2 cellular contexts compared by ENCODE assay signal in the genomic region with DNA sequence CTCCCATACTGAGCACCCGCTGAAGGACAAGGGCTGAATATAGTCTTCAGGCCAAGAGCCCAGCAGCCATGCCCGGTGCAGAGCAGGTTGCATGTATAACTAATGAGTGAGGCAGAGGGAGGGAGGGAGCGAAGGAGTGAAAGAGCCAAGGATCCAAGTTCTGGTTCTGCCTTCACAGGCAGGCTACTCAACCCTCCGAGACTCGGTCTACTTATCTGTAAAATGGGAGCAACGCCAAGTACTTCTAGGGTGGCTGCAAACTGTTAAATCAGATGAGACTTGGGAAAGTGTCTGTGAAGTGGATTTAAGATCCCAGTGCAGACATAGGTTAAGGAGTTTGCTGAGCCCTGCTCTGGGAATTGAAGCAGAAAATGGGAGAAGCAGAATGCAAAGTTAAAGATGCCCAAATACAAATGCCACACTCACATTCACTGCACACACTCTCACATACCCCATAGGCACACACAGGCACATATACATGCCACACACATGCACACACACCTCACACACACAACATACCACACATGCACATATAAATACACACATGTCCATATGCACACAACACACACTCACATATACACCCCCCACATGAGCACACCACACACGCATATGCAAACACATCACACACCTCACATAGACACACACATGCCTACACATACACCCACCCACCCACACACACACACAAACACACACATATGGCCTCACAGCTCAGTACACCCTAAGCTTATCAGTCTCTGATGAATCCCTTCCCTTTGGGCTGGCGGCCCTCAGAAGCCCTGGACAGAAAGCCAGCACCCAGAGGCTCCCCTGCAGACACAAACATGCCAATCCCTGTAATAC.
TF ChIP-seq lines count a peak whose summit lies in the region.

No MANE protein-coding gene starts in this region.

TF ChIP-seq in HepG2, 621 proteins besides CTCF, POLR2A, EP300 and RAD21 (continues in another document):
- no peak for TF ChIP-seq ZNF143 (CRISPR knock-in tag; IDR thresholded peaks at IDR 0.05)
- no peak for TF ChIP-seq ZNF766 (CRISPR knock-in tag; IDR thresholded peaks at IDR 0.05; ENCODE audit: borderline replicate concordance)
- TF ChIP-seq ZNF619 (CRISPR knock-in tag; IDR thresholded peaks at IDR 0.05) = no peak
- TF ChIP-seq FOXK2 (IDR thresholded peaks at IDR 0.05) = no peak
- no peak for TF ChIP-seq ELF4 (CRISPR knock-in tag; IDR thresholded peaks at IDR 0.05; ENCODE audit: borderline replicate concordance)
- TF ChIP-seq ZNF775 (CRISPR knock-in tag; IDR thresholded peaks at IDR 0.05; ENCODE audit: borderline replicate concordance) = no peak
- TF ChIP-seq ZNF629 (CRISPR knock-in tag; conservative IDR thresholded peaks at IDR 0.05) = peak; percentile 90
- no peak for TF ChIP-seq AGO2 (optimal IDR thresholded peaks at IDR 0.05; ENCODE audit: low read depth, low read length)
- TF ChIP-seq ZNF530 (CRISPR knock-in tag; IDR thresholded peaks at IDR 0.05; ENCODE audit: low read depth) = no peak
- no peak for TF ChIP-seq CENPX (CRISPR knock-in tag; IDR thresholded peaks at IDR 0.05)
- TF ChIP-seq PRPF4 (IDR thresholded peaks at IDR 0.05; ENCODE audit: low read depth, low read length, poor library complexity, severe bottlenecking) = no peak
- TF ChIP-seq ZNF670 (CRISPR knock-in tag; IDR thresholded peaks at IDR 0.05; ENCODE audit: borderline replicate concordance) = no peak
- TF ChIP-seq IKZF1 (IDR thresholded peaks at IDR 0.05) = 0 out of 2 replicates have a peak, but pooled peaks have one; percentile 43
- TF ChIP-seq CBX5 (CRISPR knock-in tag; IDR thresholded peaks at IDR 0.05; ENCODE audit: borderline replicate concordance) = no peak
- TF ChIP-seq MLLT10 (CRISPR knock-in tag; IDR thresholded peaks at IDR 0.05) = no peak
- TF ChIP-seq NCOA5 (CRISPR knock-in tag; IDR thresholded peaks at IDR 0.05) = no peak
- TF ChIP-seq GABPA (IDR thresholded peaks at IDR 0.05; ENCODE audit: low read depth, low read length) = no peak
- TF ChIP-seq GABPA (CRISPR knock-in tag; IDR thresholded peaks at IDR 0.05; ENCODE audit: low read depth) = no peak
- TF ChIP-seq U2AF2 (IDR thresholded peaks at IDR 0.05; ENCODE audit: low read depth, low read length) = no peak
- no peak for TF ChIP-seq NFE2 (CRISPR knock-in tag; IDR thresholded peaks at IDR 0.05)
- TF ChIP-seq ZMYM3 (CRISPR knock-in tag; IDR thresholded peaks at IDR 0.05) = peak; percentile 57; the same call in 1 of the 2 replicates
- TF ChIP-seq, protein P1, sequence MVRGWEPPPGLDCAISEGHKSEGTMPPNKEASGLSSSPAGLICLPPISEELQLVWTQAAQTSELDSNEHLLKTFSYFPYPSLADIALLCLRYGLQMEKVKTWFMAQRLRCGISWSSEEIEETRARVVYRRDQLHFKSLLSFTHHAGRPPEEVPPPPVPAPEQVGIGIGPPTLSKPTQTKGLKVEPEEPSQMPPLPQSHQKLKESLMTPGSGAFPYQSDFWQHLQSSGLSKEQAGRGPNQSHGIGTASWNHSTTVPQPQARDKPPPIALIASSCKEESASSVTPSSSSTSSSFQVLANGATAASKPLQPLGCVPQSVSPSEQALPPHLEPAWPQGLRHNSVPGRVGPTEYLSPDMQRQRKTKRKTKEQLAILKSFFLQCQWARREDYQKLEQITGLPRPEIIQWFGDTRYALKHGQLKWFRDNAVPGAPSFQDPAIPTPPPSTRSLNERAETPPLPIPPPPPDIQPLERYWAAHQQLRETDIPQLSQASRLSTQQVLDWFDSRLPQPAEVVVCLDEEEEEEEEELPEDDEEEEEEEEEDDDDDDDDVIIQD (CRISPR knock-in tag; IDR thresholded peaks at IDR 0.05; ENCODE audit: low read depth) = no peak
- no peak for TF ChIP-seq RORA (CRISPR knock-in tag; IDR thresholded peaks at IDR 0.05)
- no peak for TF ChIP-seq BCL6 (CRISPR knock-in tag; IDR thresholded peaks at IDR 0.05)
- TF ChIP-seq, protein P2, sequence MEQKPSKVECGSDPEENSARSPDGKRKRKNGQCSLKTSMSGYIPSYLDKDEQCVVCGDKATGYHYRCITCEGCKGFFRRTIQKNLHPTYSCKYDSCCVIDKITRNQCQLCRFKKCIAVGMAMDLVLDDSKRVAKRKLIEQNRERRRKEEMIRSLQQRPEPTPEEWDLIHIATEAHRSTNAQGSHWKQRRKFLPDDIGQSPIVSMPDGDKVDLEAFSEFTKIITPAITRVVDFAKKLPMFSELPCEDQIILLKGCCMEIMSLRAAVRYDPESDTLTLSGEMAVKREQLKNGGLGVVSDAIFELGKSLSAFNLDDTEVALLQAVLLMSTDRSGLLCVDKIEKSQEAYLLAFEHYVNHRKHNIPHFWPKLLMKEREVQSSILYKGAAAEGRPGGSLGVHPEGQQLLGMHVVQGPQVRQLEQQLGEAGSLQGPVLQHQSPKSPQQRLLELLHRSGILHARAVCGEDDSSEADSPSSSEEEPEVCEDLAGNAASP (CRISPR knock-in tag; IDR thresholded peaks at IDR 0.05; ENCODE audit: borderline replicate concordance) = no peak
- TF ChIP-seq, protein P3, sequence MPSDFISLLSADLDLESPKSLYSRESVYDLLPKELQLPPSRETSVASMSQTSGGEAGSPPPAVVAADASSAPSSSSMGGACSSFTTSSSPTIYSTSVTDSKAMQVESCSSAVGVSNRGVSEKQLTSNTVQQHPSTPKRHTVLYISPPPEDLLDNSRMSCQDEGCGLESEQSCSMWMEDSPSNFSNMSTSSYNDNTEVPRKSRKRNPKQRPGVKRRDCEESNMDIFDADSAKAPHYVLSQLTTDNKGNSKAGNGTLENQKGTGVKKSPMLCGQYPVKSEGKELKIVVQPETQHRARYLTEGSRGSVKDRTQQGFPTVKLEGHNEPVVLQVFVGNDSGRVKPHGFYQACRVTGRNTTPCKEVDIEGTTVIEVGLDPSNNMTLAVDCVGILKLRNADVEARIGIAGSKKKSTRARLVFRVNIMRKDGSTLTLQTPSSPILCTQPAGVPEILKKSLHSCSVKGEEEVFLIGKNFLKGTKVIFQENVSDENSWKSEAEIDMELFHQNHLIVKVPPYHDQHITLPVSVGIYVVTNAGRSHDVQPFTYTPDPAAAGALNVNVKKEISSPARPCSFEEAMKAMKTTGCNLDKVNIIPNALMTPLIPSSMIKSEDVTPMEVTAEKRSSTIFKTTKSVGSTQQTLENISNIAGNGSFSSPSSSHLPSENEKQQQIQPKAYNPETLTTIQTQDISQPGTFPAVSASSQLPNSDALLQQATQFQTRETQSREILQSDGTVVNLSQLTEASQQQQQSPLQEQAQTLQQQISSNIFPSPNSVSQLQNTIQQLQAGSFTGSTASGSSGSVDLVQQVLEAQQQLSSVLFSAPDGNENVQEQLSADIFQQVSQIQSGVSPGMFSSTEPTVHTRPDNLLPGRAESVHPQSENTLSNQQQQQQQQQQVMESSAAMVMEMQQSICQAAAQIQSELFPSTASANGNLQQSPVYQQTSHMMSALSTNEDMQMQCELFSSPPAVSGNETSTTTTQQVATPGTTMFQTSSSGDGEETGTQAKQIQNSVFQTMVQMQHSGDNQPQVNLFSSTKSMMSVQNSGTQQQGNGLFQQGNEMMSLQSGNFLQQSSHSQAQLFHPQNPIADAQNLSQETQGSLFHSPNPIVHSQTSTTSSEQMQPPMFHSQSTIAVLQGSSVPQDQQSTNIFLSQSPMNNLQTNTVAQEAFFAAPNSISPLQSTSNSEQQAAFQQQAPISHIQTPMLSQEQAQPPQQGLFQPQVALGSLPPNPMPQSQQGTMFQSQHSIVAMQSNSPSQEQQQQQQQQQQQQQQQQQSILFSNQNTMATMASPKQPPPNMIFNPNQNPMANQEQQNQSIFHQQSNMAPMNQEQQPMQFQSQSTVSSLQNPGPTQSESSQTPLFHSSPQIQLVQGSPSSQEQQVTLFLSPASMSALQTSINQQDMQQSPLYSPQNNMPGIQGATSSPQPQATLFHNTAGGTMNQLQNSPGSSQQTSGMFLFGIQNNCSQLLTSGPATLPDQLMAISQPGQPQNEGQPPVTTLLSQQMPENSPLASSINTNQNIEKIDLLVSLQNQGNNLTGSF (CRISPR knock-in tag; IDR thresholded peaks at IDR 0.05) = no peak
- TF ChIP-seq FOSL1 (CRISPR knock-in tag; IDR thresholded peaks at IDR 0.05; ENCODE audit: borderline replicate concordance) = no peak

TF ChIP-seq in H1, 55 proteins besides CTCF, POLR2A, EP300 and RAD21:
- TF ChIP-seq BRCA1 (IDR thresholded peaks at IDR 0.05; ENCODE audit: low read depth, low read length) = no peak
- peak; percentile 27; the same call in 1 of the 2 replicates for TF ChIP-seq KDM1A (IDR thresholded peaks at IDR 0.05; ENCODE audit: borderline replicate concordance, low read length)
